ENCODE assay signal across 8 cellular contexts in genomic region chr6:31660224-31660997, GRCh38. TPM values are rescaled to one million over a fixed set of nuclear protein-coding genes. Genes with fewer than 3 reads are reported as not detected.
DNase-seq lines count a peak whose midpoint lies in the region; ATAC-seq, FAIRE-seq and TF ChIP-seq lines count a peak whose summit lies in the region.

C6orf47 (minus strand) TSS chr6:31660778; CDS start chr6:31659947, 831 bp downstream.

- CTCF ChIA-PET in mammary epithelial cell (lab: Charles Lee; ENCODE audit: low non-redundant PET): no interaction called here

- peaks cover 82% of the 10 kb centered on the region for H3K79me2 ChIP-seq in mammary epithelial cell (ENCODE audit: insufficient read depth, low read length)

- H2AFZ ChIP-seq in mammary epithelial cell (ENCODE audit: low read depth, low read length): peak within 1 kb of the TSS; percentile 65

- H3K4me1 ChIP-seq in mammary epithelial cell (ENCODE audit: insufficient read depth, low read length): peaks cover 33% of the 10 kb centered on the region
- H3K4me1 ChIP-seq in small intestine (ENCODE audit: control insufficient read depth in 2 of 2, insufficient read depth in 1 of 2, low read depth in 1 of 2, low read length in 1 of 2): peaks cover 8 to 19% of the 10 kb centered on the region in 2 donors

- no peaks in the 10 kb centered on the region for H4K20me1 ChIP-seq in mammary epithelial cell (ENCODE audit: insufficient read depth, low read length)

- WGBS in mammary epithelial cell (ENCODE audit: low coverage, missing lambda C conversion rate): 1% methylated on average over 39 of the region's 51 CpGs
- 0 to 1% (median 0%) methylated on average over 44 to 51 of the region's 51 CpGs for WGBS in small intestine, 3 donors

- in situ Hi-C loops in G401 (cut with HindIII; ENCODE audit: low sequenced_read_pairs) (no loop called here), mammary epithelial cell (cut with MboI; ENCODE audit: low sequenced_read_pairs in 2 of 2) (no loop called here)

- intact Hi-C loops in mammary epithelial cell (cut with micrococcal nuclease): loop anchor here (1.0 kb wide), 1 partner anchor 8 kb away; the partner anchor contains the start of gene BAG6

- H3K9me3 ChIP-seq in mammary epithelial cell (replicated peaks; ENCODE audit: insufficient read depth, low read length) (no peaks in the 10 kb centered on the region), small intestine (ENCODE audit: control insufficient read depth, low read depth) (no peaks in the 10 kb centered on the region)

- H3K4me3 ChIP-seq in WI38 (ENCODE audit: low read depth, low read length) (peak within 1 kb of the TSS; percentile 93), mammary epithelial cell (replicated peaks in 1 of 3; ENCODE audit: insufficient read depth in 1 of 3, low read depth in 2 of 3, low read length in 3 of 3) (peak within 1 kb of the TSS; percentile 62 to 76 (median 62)), small intestine (ENCODE audit: low read depth in 1 of 2, low read length in 2 of 2) (peak within 1 kb of the TSS; percentile 66 to 72)

- H3K36me3 ChIP-seq in mammary epithelial cell (ENCODE audit: insufficient read depth, low read length) (peaks cover 9% of the 10 kb centered on the region), small intestine (ENCODE audit: control insufficient read depth in 2 of 2, insufficient read depth in 2 of 2, low read length in 2 of 2) (peaks cover 2 to 5% of the 10 kb centered on the region in 2 donors)

- H3K4me2 ChIP-seq in mammary epithelial cell (ENCODE audit: insufficient read depth, low read depth, low read length): peak within 1 kb of the TSS; percentile 86

- H3K27me3 ChIP-seq in mammary epithelial cell (ENCODE audit: insufficient read depth, low read length) (no peaks in the 10 kb centered on the region), small intestine (ENCODE audit: control insufficient read depth in 2 of 2, insufficient read depth in 2 of 2, low read length in 2 of 2) (no peaks in the 10 kb centered on the region)

- H3K9ac ChIP-seq in mammary epithelial cell (ENCODE audit: insufficient read depth, low read length): peak within 1 kb of the TSS; percentile 75

- peak within 1 kb of the TSS; percentile 69 for H3K27ac ChIP-seq in mammary epithelial cell (ENCODE audit: insufficient read depth, low read depth, low read length)
- peak within 1 kb of the TSS; percentile 69 to 96 for H3K27ac ChIP-seq in small intestine (ENCODE audit: low read depth in 1 of 2, low read length in 1 of 2)

- BruUV-seq in mammary epithelial cell (replicated peaks; lab: Mats Ljungman, UMichigan): TSS peak; percentile 25

- dilution Hi-C loops in mammary epithelial cell (cut with HindIII; ENCODE audit: low sequenced_read_pairs): no loop called here

- peak; percentile 53 for ATAC-seq in HG02759 (IDR thresholded peaks at IDR 0.05; ENCODE audit: unreplicated experiment)
- ATAC-seq in HG02884 (IDR thresholded peaks at IDR 0.05; ENCODE audit: unreplicated experiment): no peak

- DNase-seq in G401 (ENCODE audit: low spot score) (peak; percentile 87), NCI-H2196 (lab: John Stamatoyannopoulos, UW; ENCODE audit: unreplicated experiment) (peak; percentile 81), mammary epithelial cell (peak; percentile 68), iPS-NIHi7 (ENCODE audit: extremely low spot score) (peak; percentile 88), small intestine (peak; percentile 85)

- no peak for FAIRE-seq in small intestine (lab: Jason Lieb, UNC)

- no peak for TF ChIP-seq CTCF in WI38 (IDR thresholded peaks at IDR 0.05; ENCODE audit: low read depth, low read length)
- TF ChIP-seq CTCF in mammary epithelial cell (conservative IDR thresholded peaks at IDR 0.05 in 1 of 2, IDR thresholded peaks at IDR 0.05 in 1 of 2; ENCODE audit: extremely low read depth in 1 of 2, insufficient read depth in 1 of 2, low read depth in 1 of 2, low read length in 2 of 2): no peak

RNA-seq across cellular contexts. Expression of gene C6orf47, which starts in this region (rescaled TPM):
- 12.4 and 16.2 TPM in 2 replicates for total RNA-seq in G401 (2014; rRNA removed; shearing (Covaris generic))
- total RNA-seq in mammary epithelial cell: 10 to 100 TPM; 16.5 to 17.0 TPM
- polyA plus RNA-seq in mammary epithelial cell (8.5 TPM), small intestine (10 to 100 TPM; 17.3 to 29.1 (median 23.0) TPM)
- 14.2 TPM for polyA minus RNA-seq in mammary epithelial cell
